In the genomic region with DNA sequence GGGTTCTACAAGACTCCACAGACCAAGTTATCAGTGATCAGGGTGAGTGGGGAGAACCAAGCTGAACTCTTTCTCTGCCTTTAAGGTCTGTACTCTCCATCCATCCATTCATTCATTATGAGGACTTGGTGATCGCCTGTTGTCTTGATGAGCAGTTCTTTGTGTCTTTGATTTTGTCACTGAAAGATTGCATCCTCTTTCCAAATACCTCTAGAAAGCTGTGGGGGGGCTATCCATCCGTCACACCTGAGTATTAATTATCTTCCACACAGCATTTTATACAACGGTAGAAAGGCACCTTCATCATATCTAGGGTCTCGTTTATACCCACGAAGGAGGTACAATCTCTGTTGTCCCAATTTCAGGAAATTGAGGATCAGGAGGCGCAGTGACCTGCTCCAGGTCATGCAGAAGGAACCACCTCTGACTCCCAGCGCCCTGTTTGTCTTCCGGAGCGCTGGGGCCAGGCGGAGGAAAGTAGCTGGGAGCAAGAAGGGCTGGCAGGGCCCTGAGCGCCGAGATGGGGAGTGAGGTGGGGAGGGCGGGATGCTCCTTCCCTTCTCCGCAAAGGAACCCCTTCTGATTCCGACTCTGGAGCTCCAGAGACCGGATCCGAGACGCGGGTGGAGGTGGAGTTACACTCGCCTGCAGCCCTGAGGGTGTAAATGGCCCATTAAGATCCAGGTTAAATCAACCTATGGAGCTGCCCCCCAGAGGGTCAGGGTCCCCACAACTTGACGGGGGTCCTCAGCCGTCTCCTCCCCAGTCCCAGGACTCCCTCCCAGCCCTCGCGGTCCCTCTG, we compare ENCODE assay signal across 8 cellular contexts. TPM values are rescaled to one million over a fixed set of nuclear protein-coding genes. Genes with fewer than 3 reads are reported as not detected.
DNase-seq lines count a peak whose midpoint lies in the region; ATAC-seq lines count a peak whose summit lies in the region.

No MANE protein-coding gene starts in this region.

- H3K4me3 ChIP-seq in iPS-11a (ENCODE audit: low read depth, low read length), result peak overlapping the region; percentile 52

- no peaks in the 10 kb centered on the region for H3K27me3 Mint-ChIP-seq in activated CD8-positive, alpha-beta memory T cell treated with anti-CD3 and anti-CD28 coated beads, Interleukin-2, amount 10 ng/mL, durations not matched to agents 7 days and 5 days
- H3K27me3 Mint-ChIP-seq in activated CD4-positive, alpha-beta memory T cell treated with anti-CD3 and anti-CD28 coated beads, Interleukin-2, amount 10 ng/mL, durations not matched to agents 7 days and 5 days, result no peaks in the 10 kb centered on the region
- H3K27me3 Mint-ChIP-seq in stimulated activated naive B cell treated with anti-CD40 and anti-IgM and Interleukin-4, amounts not matched to agents 10 μg/mL and 1 μg/mL and 100 μg/mL, for 72 hours, result no peaks in the 10 kb centered on the region

- peaks cover 1% of the 10 kb centered on the region for H3K36me3 Mint-ChIP-seq in activated CD8-positive, alpha-beta memory T cell treated with anti-CD3 and anti-CD28 coated beads, Interleukin-2, amount 10 ng/mL, durations not matched to agents 7 days and 5 days
- H3K36me3 Mint-ChIP-seq in activated CD4-positive, alpha-beta memory T cell treated with anti-CD3 and anti-CD28 coated beads, Interleukin-2, amount 10 ng/mL, durations not matched to agents 7 days and 5 days (ENCODE audit: low read depth), result no peaks in the 10 kb centered on the region
- H3K36me3 Mint-ChIP-seq in stimulated activated naive B cell treated with anti-CD40 and anti-IgM and Interleukin-4, amounts not matched to agents 10 μg/mL and 1 μg/mL and 100 μg/mL, for 72 hours, result peaks cover 10 to 20% of the 10 kb centered on the region in 2 donors

- H3K9me3 Mint-ChIP-seq in activated CD8-positive, alpha-beta memory T cell treated with anti-CD3 and anti-CD28 coated beads, Interleukin-2, amount 10 ng/mL, durations not matched to agents 7 days and 5 days (ENCODE audit: low read depth), result no peaks in the 10 kb centered on the region
- H3K9me3 Mint-ChIP-seq in activated CD4-positive, alpha-beta memory T cell treated with anti-CD3 and anti-CD28 coated beads, Interleukin-2, amount 10 ng/mL, durations not matched to agents 7 days and 5 days, result no peaks in the 10 kb centered on the region
- no peaks in the 10 kb centered on the region for H3K9me3 Mint-ChIP-seq in stimulated activated naive B cell treated with anti-CD40 and anti-IgM and Interleukin-4, amounts not matched to agents 10 μg/mL and 1 μg/mL and 100 μg/mL, for 72 hours

- H3K4me3 Mint-ChIP-seq in activated CD8-positive, alpha-beta memory T cell treated with anti-CD3 and anti-CD28 coated beads, Interleukin-2, amount 10 ng/mL, durations not matched to agents 7 days and 5 days, result peak overlapping the region; percentile 75
- peak overlapping the region; percentile 76 for H3K4me3 Mint-ChIP-seq in activated CD4-positive, alpha-beta memory T cell treated with anti-CD3 and anti-CD28 coated beads, Interleukin-2, amount 10 ng/mL, durations not matched to agents 7 days and 5 days
- peak overlapping the region; percentile 95 to 97 for H3K4me3 Mint-ChIP-seq in stimulated activated naive B cell treated with anti-CD40 and anti-IgM and Interleukin-4, amounts not matched to agents 10 μg/mL and 1 μg/mL and 100 μg/mL, for 72 hours

- no peak for DNase-seq in activated CD8-positive, alpha-beta memory T cell treated with anti-CD3 and anti-CD28 coated beads, Interleukin-2, amount 10 ng/mL, durations not matched to agents 7 days and 5 days
- DNase-seq in activated CD8-positive, alpha-beta memory T cell treated with anti-CD3 and anti-CD28 coated beads, Interleukin-2, amount 50 U/mL, for 48 hours, result no peak
- no peak for DNase-seq in activated CD4-positive, alpha-beta memory T cell treated with anti-CD3 and anti-CD28 coated beads, Interleukin-2, amount 10 ng/mL, durations not matched to agents 7 days and 5 days
- DNase-seq in stimulated activated naive B cell treated with anti-CD40 and anti-IgM and Interleukin-4, amounts not matched to agents 10 μg/mL and 1 μg/mL and 100 μg/mL, for 72 hours, result no peak
- DNase-seq in T-helper 9 cell (no peak), NCI-H1048 (lab: John Stamatoyannopoulos, UW) (no peak)

- H3K4me1 Mint-ChIP-seq in activated CD8-positive, alpha-beta memory T cell treated with anti-CD3 and anti-CD28 coated beads, Interleukin-2, amount 10 ng/mL, durations not matched to agents 7 days and 5 days, result peaks cover 12% of the 10 kb centered on the region
- peaks cover 20% of the 10 kb centered on the region for H3K4me1 Mint-ChIP-seq in activated CD4-positive, alpha-beta memory T cell treated with anti-CD3 and anti-CD28 coated beads, Interleukin-2, amount 10 ng/mL, durations not matched to agents 7 days and 5 days
- H3K4me1 Mint-ChIP-seq in stimulated activated naive B cell treated with anti-CD40 and anti-IgM and Interleukin-4, amounts not matched to agents 10 μg/mL and 1 μg/mL and 100 μg/mL, for 72 hours, result peaks cover 18 to 45% of the 10 kb centered on the region in 2 donors

- no peak overlapping the region for H3K27ac Mint-ChIP-seq in activated CD8-positive, alpha-beta memory T cell treated with anti-CD3 and anti-CD28 coated beads, Interleukin-2, amount 10 ng/mL, durations not matched to agents 7 days and 5 days
- H3K27ac Mint-ChIP-seq in activated CD4-positive, alpha-beta memory T cell treated with anti-CD3 and anti-CD28 coated beads, Interleukin-2, amount 10 ng/mL, durations not matched to agents 7 days and 5 days, result no peak overlapping the region
- H3K27ac Mint-ChIP-seq in stimulated activated naive B cell treated with anti-CD40 and anti-IgM and Interleukin-4, amounts not matched to agents 10 μg/mL and 1 μg/mL and 100 μg/mL, for 72 hours, result peak overlapping the region; percentile 75

- CTCF ChIA-PET in activated CD8-positive, alpha-beta memory T cell treated with anti-CD3 and anti-CD28 coated beads, Interleukin-2, amount 10 ng/mL, durations not matched to agents 7 days and 5 days (lab: Charles Lee), result interaction anchor here (1.2 to 1.5 kb wide), 3 partner anchors 13 to 335 kb away, joined by 4 to 9 read pairs (median 6); no protein-coding TSS in a partner anchor
- CTCF ChIA-PET in activated CD4-positive, alpha-beta memory T cell treated with anti-CD3 and anti-CD28 coated beads, Interleukin-2, amount 10 ng/mL, durations not matched to agents 7 days and 5 days (lab: Charles Lee), result interaction anchor here (0.6 to 1.7 kb wide), 3 partner anchors 107 to 206 kb away, joined by 3 to 6 read pairs (median 5); no protein-coding TSS in a partner anchor

- POLR2A ChIA-PET in activated CD4-positive, alpha-beta memory T cell treated with anti-CD3 and anti-CD28 coated beads, Interleukin-2, amount 10 ng/mL, durations not matched to agents 7 days and 5 days (lab: Charles Lee), result interaction anchor here (0.8 to 3.9 kb wide), 4 partner anchors 51 to 195 kb away, joined by 3 to 12 read pairs (median 3); partner anchors contain the start of gene CARHSP1

- ATAC-seq in activated CD8-positive, alpha-beta memory T cell treated with anti-CD3 and anti-CD28 coated beads, Interleukin-2, amount 10 ng/mL, durations not matched to agents 7 days and 5 days, result no peak
- ATAC-seq in HG02973 (IDR thresholded peaks at IDR 0.05; ENCODE audit: unreplicated experiment), result peak; percentile 28
- peak; percentile 52 to 56 for ATAC-seq in stimulated activated naive B cell treated with anti-CD40 and anti-IgM and Interleukin-4, amounts not matched to agents 10 μg/mL and 1 μg/mL and 100 μg/mL, for 72 hours (replicated peaks)

RNA-seq across cellular contexts. Expression of gene ABAT, which starts 0.6 kb away (rescaled TPM):
- 1 to 10 TPM; 4.0 to 7.8 TPM for total RNA-seq in activated CD8-positive, alpha-beta memory T cell treated with anti-CD3 and anti-CD28 coated beads, Interleukin-2, amount 10 ng/mL, durations not matched to agents 7 days and 5 days
- total RNA-seq in activated CD4-positive, alpha-beta memory T cell treated with anti-CD3 and anti-CD28 coated beads, Interleukin-2, amount 10 ng/mL, durations not matched to agents 7 days and 5 days, result 1 to 10 TPM; 5.5 to 5.9 TPM

RNA-seq across cellular contexts. Expression of gene METTL22, which starts 52.3 kb away (rescaled TPM):
- 10 to 100 TPM; 29.5 to 40.0 TPM for total RNA-seq in activated CD8-positive, alpha-beta memory T cell treated with anti-CD3 and anti-CD28 coated beads, Interleukin-2, amount 10 ng/mL, durations not matched to agents 7 days and 5 days
- 10 to 100 TPM; 25.7 to 27.6 TPM for total RNA-seq in activated CD4-positive, alpha-beta memory T cell treated with anti-CD3 and anti-CD28 coated beads, Interleukin-2, amount 10 ng/mL, durations not matched to agents 7 days and 5 days
